17 cellular contexts compared by ENCODE assay signal in genomic region chr11:65016705-65017104, GRCh38. TPM values are rescaled to one million over a fixed set of nuclear protein-coding genes. Genes with fewer than 3 reads are reported as not detected.
A peak's percentile ranks its signal among the peaks of the same experiment; 100 is the strongest.
DNase-seq lines count a peak whose midpoint lies in the region; ATAC-seq and TF ChIP-seq lines count a peak whose summit lies in the region.
"Had no signal": no experiment of that assay in that cellular context is flagged by ENCODE, and none has a peak within 500 bp of the region (broad histone marks: within the 10 kb centered on the region; RNA-seq: fewer than 3 reads in every experiment).

No MANE protein-coding gene starts in this region.

- H3K9me1 ChIP-seq in IMR-90 (ENCODE audit: insufficient read depth, low read length) = peaks cover 21% of the 10 kb centered on the region

- no peak overlapping the region for H3K23ac ChIP-seq in IMR-90 (ENCODE audit: low read depth, low read length)

- ATAC-seq in IMR-90 (ENCODE audit: low read depth) = no peak
- no peak for ATAC-seq in activated naive CD8-positive, alpha-beta T cell treated with anti-CD3 and anti-CD28 coated beads, Interleukin-2, amount 50 U/mL, for 24 hours
- ATAC-seq in GM21360 (IDR thresholded peaks at IDR 0.05; ENCODE audit: unreplicated experiment) = no peak
- ATAC-seq in SK-N-SH treated with all-trans-retinoic acid at 6 μM for 48 hours = no peak
- ATAC-seq: Panc1 had no signal

- H2AK9ac ChIP-seq in IMR-90 (replicated peaks; ENCODE audit: low read depth, low read length, poor library complexity) = no peak overlapping the region

- TF ChIP-seq RAD21 in IMR-90 (IDR thresholded peaks at IDR 0.05; ENCODE audit: low read length) = no peak

- no peak overlapping the region for H3K56ac ChIP-seq in IMR-90 (ENCODE audit: extremely low read depth, insufficient read depth, low read length)

- H3K9me3 ChIP-seq in IMR-90 (ENCODE audit: control insufficient read depth, insufficient read depth, low read length) = no peaks in the 10 kb centered on the region
- H3K9me3 ChIP-seq: BE2C, suprapubic skin had no signal

- no peak overlapping the region for H3K14ac ChIP-seq in IMR-90 (replicated peaks; ENCODE audit: low read depth, low read length)

- no peak overlapping the region for H3K4ac ChIP-seq in IMR-90 (ENCODE audit: low read depth, low read length)

- dilution Hi-C loops in IMR-90 (cut with HindIII; ENCODE audit: low sequenced_read_pairs, unreplicated experiment) = no loop called here

- peak; percentile 26 for TF ChIP-seq CTCF in GM12864 (IDR thresholded peaks at IDR 0.05; ENCODE audit: low read depth, low read length, missing control alignments)
- no peak for TF ChIP-seq CTCF in IMR-90 (conservative IDR thresholded peaks at IDR 0.05; ENCODE audit: low read depth, low read length)
- no peak for TF ChIP-seq CTCF in neural crest cell (conservative IDR thresholded peaks at IDR 0.05)

- no peak overlapping the region for H3K27ac ChIP-seq in IMR-90 (ENCODE audit: insufficient read depth, low read length)
- H3K27ac ChIP-seq: suprapubic skin had no signal

- peaks cover 18% of the 10 kb centered on the region for H3K36me3 Mint-ChIP-seq in activated naive CD8-positive, alpha-beta T cell treated with anti-CD3 and anti-CD28 coated beads, Interleukin-2, amount 50 U/mL, for 24 hours (ENCODE audit: low read depth)
- peaks cover 13% of the 10 kb centered on the region for H3K36me3 Mint-ChIP-seq in neural crest cell (ENCODE audit: low read depth)

- no peak overlapping the region for H3K4me2 ChIP-seq in IMR-90 (ENCODE audit: low read depth, low read length)

- no peak overlapping the region for H3K18ac ChIP-seq in IMR-90 (ENCODE audit: low read depth, low read length)

- H2AFZ ChIP-seq in IMR-90 (replicated peaks; ENCODE audit: low read length, poor library complexity) = no peak overlapping the region

- no peak overlapping the region for H2BK120ac ChIP-seq in IMR-90 (ENCODE audit: low read depth, low read length)

- H3K4me3 Mint-ChIP-seq in activated naive CD8-positive, alpha-beta T cell treated with anti-CD3 and anti-CD28 coated beads, Interleukin-2, amount 50 U/mL, for 24 hours = peak overlapping the region; percentile 2
- H3K4me3 Mint-ChIP-seq in neural crest cell = peak overlapping the region; percentile 14
- H3K4me3 Mint-ChIP-seq: activated B cell treated with CpG ODN at 0.5 μM for 24 hours had no signal

- no peak overlapping the region for H4K8ac ChIP-seq in IMR-90 (ENCODE audit: low read depth in 2 of 2, low read length in 2 of 2)

- no peak overlapping the region for H3K9ac ChIP-seq in IMR-90 (ENCODE audit: low read depth, low read length)

- H3K27ac Mint-ChIP-seq in activated naive CD8-positive, alpha-beta T cell treated with anti-CD3 and anti-CD28 coated beads, Interleukin-2, amount 50 U/mL, for 24 hours = no peak overlapping the region
- H3K27ac Mint-ChIP-seq in neural crest cell (ENCODE audit: unreplicated experiment) = no peak overlapping the region
- H3K27ac Mint-ChIP-seq: activated B cell treated with CpG ODN at 0.5 μM for 24 hours had no signal

- TF ChIP-seq POLR2A in IMR-90 (IDR thresholded peaks at IDR 0.05; ENCODE audit: low read depth, low read length) = no peak

- H2AK5ac ChIP-seq in IMR-90 (ENCODE audit: low read depth, low read length) = 0 out of 2 replicates have a peak overlapping the region, but pooled peaks have one; percentile 52

- peaks cover 11% of the 10 kb centered on the region for H3K36me3 ChIP-seq in IMR-90 (ENCODE audit: control insufficient read depth, insufficient read depth, low read length)

- no peak overlapping the region for H2BK20ac ChIP-seq in IMR-90 (ENCODE audit: low read depth, low read length)

- H2BK5ac ChIP-seq in IMR-90 (ENCODE audit: low read depth, low read length, poor library complexity, severe bottlenecking) = no peak overlapping the region

- CTCF ChIA-PET in IMR-90 (lab: Yijun Ruan, JAX) = no interaction called here

- H3K4me1 ChIP-seq in IMR-90 (ENCODE audit: control insufficient read depth, insufficient read depth, low read length) = peaks cover 5% of the 10 kb centered on the region
- H3K4me1 ChIP-seq: BE2C had no signal

- H4K91ac ChIP-seq in IMR-90 (ENCODE audit: insufficient read depth, low read depth, low read length) = no peak overlapping the region

- peaks cover 15 to 41% of the 10 kb centered on the region in 2 experiments for H3K79me1 ChIP-seq in IMR-90 (ENCODE audit: low read depth in 1 of 2, low read length in 2 of 2)

- no peak for DNase-seq in GM12864 (ENCODE audit: low read depth)
- no peak for DNase-seq in IMR-90
- DNase-seq in activated naive CD8-positive, alpha-beta T cell treated with anti-CD3 and anti-CD28 coated beads, Interleukin-2, amount 50 U/mL, for 24 hours = no peak
- DNase-seq in neural crest cell (ENCODE audit: low read depth, low spot score) = no peak
- DNase-seq in stimulated activated CD4-positive, alpha-beta T cell treated with anti-CD3 and anti-CD28 coated beads, Interleukin-15, amount 100 ng/mL, for 24 hours = no peak
- DNase-seq: activated B cell treated with CpG ODN at 0.5 μM for 24 hours; activated naive CD4-positive, alpha-beta T cell treated with anti-CD3 and anti-CD28 coated beads, Interleukin-2, amount 50 U/mL, for 16 hours; BE2C; foreskin fibroblast; GOT3; MM.1S; NCI-H2081 treated with DMSO at 0.1 percent for 48 hours; SW 1271 had no signal

- POLR2A ChIA-PET in IMR-90 (lab: Charles Lee; ENCODE audit: unreplicated experiment) = no interaction called here

- 100% methylated on average over 2 of the region's 4 CpGs; no CpG with 5 or more reads in 1 of the 2 experiments for WGBS in IMR-90 (ENCODE audit: extremely low coverage in 2 of 2, insufficient read length in 1 of 2), 2 experiments

- H3K27me3 Mint-ChIP-seq in activated naive CD8-positive, alpha-beta T cell treated with anti-CD3 and anti-CD28 coated beads, Interleukin-2, amount 50 U/mL, for 24 hours = no peaks in the 10 kb centered on the region
- H3K27me3 Mint-ChIP-seq in neural crest cell (ENCODE audit: low read depth) = no peaks in the 10 kb centered on the region
- H3K27me3 Mint-ChIP-seq: activated B cell treated with CpG ODN at 0.5 μM for 24 hours had no signal

- H4K20me1 ChIP-seq in IMR-90 (ENCODE audit: insufficient read depth, low read length) = no peaks in the 10 kb centered on the region

- peaks cover 25% of the 10 kb centered on the region for H3K4me1 Mint-ChIP-seq in activated naive CD8-positive, alpha-beta T cell treated with anti-CD3 and anti-CD28 coated beads, Interleukin-2, amount 50 U/mL, for 24 hours
- peaks cover 21% of the 10 kb centered on the region for H3K4me1 Mint-ChIP-seq in neural crest cell

- BruUV-seq in IMR-90 (replicated peaks; lab: Mats Ljungman, UMichigan) = no TSS peak

- no peak overlapping the region for H3K4me3 ChIP-seq in GM12864 (ENCODE audit: low read depth, low read length)
- no peak overlapping the region for H3K4me3 ChIP-seq in IMR-90 (ENCODE audit: insufficient read depth, low read depth, low read length)
- H3K4me3 ChIP-seq: suprapubic skin had no signal

- H2BK15ac ChIP-seq in IMR-90 (ENCODE audit: low read depth, low read length) = no peak overlapping the region

- intact Hi-C loops in IMR-90 (cut with micrococcal nuclease) = no loop called here

- H4K5ac ChIP-seq in IMR-90 (ENCODE audit: low read depth, low read length) = no peak overlapping the region

- in situ Hi-C loops in IMR-90 (cut with MboI; ENCODE audit: low sequenced_read_pairs) = no loop called here

- no peaks in the 10 kb centered on the region for H3K27me3 ChIP-seq in IMR-90 (ENCODE audit: control insufficient read depth, insufficient read depth, low read length)
- H3K27me3 ChIP-seq: BE2C, suprapubic skin had no signal

- no peaks in the 10 kb centered on the region for H3K9me3 Mint-ChIP-seq in activated naive CD8-positive, alpha-beta T cell treated with anti-CD3 and anti-CD28 coated beads, Interleukin-2, amount 50 U/mL, for 24 hours
- H3K9me3 Mint-ChIP-seq in neural crest cell = no peaks in the 10 kb centered on the region
- H3K9me3 Mint-ChIP-seq: activated B cell treated with CpG ODN at 0.5 μM for 24 hours had no signal

TF ChIP-seq in IMR-90, 13 proteins besides CTCF, POLR2A, EP300 and RAD21 (continues in another document):
- no peak for TF ChIP-seq FOS (IDR thresholded peaks at IDR 0.05; ENCODE audit: low read depth, low read length)
- TF ChIP-seq SMC3 (IDR thresholded peaks at IDR 0.05; ENCODE audit: low read depth, low read length) = no peak

TF ChIP-seq in SK-N-SH treated with all-trans-retinoic acid at 6 μM for 48 hours, 23 proteins besides CTCF, POLR2A, EP300 and RAD21 (continues in another document):
- no peak for TF ChIP-seq ZNF565 (CRISPR knock-in tag; conservative IDR thresholded peaks at IDR 0.05; ENCODE audit: low read depth)

RNA-seq across cellular contexts. Expression of gene ARL2, which starts 2.7 kb away (rescaled TPM):
- total RNA-seq in IMR-90 (2012; rRNA removed) (46.4 and 48.9 TPM in 2 replicates), neural crest cell (112 and 117 TPM in 2 replicates)
- polyA plus RNA-seq in IMR-90 (2012; rRNA removed) = 152 and 168 TPM in 2 replicates
- polyA plus RNA-seq in IMR-90 (2012; cell fraction: cytosol; rRNA removed) = 75.2 and 195 TPM in 2 replicates
- 54.5 and 73.7 TPM in 2 replicates for polyA plus RNA-seq in IMR-90 (2012; cell fraction: nucleus; rRNA removed; ENCODE audit: low replicate concordance)

RNA-seq across cellular contexts. Expression of gene SNX15, which starts 10.5 kb away (rescaled TPM):
- total RNA-seq in IMR-90 (2012; rRNA removed) = 8.1 and 9.0 TPM in 2 replicates
- polyA plus RNA-seq in IMR-90 (2012; rRNA removed) = 15.2 and 16.3 TPM in 2 replicates
- polyA plus RNA-seq in IMR-90 (2012; cell fraction: cytosol; rRNA removed) = 12.7 and 13.7 TPM in 2 replicates
- polyA plus RNA-seq in IMR-90 (2012; cell fraction: nucleus; rRNA removed; ENCODE audit: low replicate concordance) = 11.7 and 14.6 TPM in 2 replicates
- 31.7 and 36.5 TPM in 2 replicates for total RNA-seq in neural crest cell

RNA-seq across cellular contexts. Expression of gene BATF2, which starts 19.9 kb away (rescaled TPM):
- total RNA-seq in IMR-90 (2012; rRNA removed) (0.36 and 0.56 TPM in 2 replicates), neural crest cell (0.21 and 0.30 TPM in 2 replicates)
- polyA plus RNA-seq in IMR-90 (2012; rRNA removed) = 1.2 and 1.6 TPM in 2 replicates
- 0.47 and 1.5 TPM in 2 replicates for polyA plus RNA-seq in IMR-90 (2012; cell fraction: cytosol; rRNA removed)
- 1.1 and 1.2 TPM in 2 replicates for polyA plus RNA-seq in IMR-90 (2012; cell fraction: nucleus; rRNA removed; ENCODE audit: low replicate concordance)

RNA-seq across cellular contexts. Expression of gene SAC3D1, which starts 24.3 kb away (rescaled TPM):
- total RNA-seq in IMR-90 (2012; rRNA removed) = 2.8 and 2.9 TPM in 2 replicates
- 13.2 and 15.4 TPM in 2 replicates for polyA plus RNA-seq in IMR-90 (2012; rRNA removed)
- polyA plus RNA-seq in IMR-90 (2012; cell fraction: cytosol; rRNA removed) = 15.5 and 29.2 TPM in 2 replicates
- polyA plus RNA-seq in IMR-90 (2012; cell fraction: nucleus; rRNA removed; ENCODE audit: low replicate concordance) = 6.5 and 20.0 TPM in 2 replicates
- 32.3 and 32.7 TPM in 2 replicates for total RNA-seq in neural crest cell

RNA-seq across cellular contexts. Expression of gene NAALADL1, which starts 41.6 kb away (rescaled TPM):
- total RNA-seq in IMR-90 (2012; rRNA removed) (2.8 and 3.8 TPM in 2 replicates), neural crest cell (0.30 and 0.35 TPM in 2 replicates)
- 5.8 and 6.3 TPM in 2 replicates for polyA plus RNA-seq in IMR-90 (2012; rRNA removed)
- 6.2 and 7.2 TPM in 2 replicates for polyA plus RNA-seq in IMR-90 (2012; cell fraction: cytosol; rRNA removed)
- polyA plus RNA-seq in IMR-90 (2012; cell fraction: nucleus; rRNA removed; ENCODE audit: low replicate concordance) = 6.6 and 13.2 TPM in 2 replicates
